1 cellular context compared by ENCODE assay signal in the genomic region with DNA sequence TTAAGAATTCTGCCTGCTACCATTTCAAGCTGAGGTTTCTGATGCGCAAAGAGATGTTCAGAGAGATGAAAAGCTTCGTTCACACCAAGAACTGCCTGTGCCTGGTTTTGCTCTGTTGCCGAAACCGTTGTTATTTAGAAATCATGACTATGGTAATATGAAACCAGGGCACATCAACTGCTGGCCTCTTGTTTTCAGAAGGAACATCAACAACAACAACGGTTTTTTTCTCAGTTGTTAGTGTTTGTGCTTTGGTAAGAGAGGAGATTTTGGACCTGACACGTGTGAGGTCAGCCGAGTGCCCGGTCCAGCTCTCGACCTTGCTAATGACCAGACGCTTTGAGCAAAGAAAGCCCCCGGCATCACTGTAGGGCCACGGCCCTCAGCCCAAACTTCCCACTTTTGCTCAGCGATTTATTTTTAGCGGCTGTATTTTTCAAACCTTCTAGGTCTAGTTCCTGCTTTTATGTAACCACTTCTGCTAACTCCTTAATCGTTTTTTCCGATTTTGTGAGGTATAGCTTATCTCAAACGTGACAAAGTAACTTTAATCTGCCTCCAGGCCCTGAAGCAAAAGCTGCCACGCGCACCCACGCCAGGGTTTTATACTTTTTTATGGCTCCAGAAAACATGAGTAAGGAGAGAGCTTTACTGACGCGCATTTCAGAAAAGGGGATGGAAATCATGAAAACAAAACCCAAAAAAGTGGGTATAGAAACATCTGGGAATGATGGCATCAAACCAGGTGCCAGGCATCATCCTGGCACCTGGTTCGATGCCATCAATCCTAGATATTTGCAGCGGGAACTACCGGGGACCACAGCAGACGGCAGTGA.
TF ChIP-seq lines count a peak whose summit lies in the region.

No MANE protein-coding gene starts in this region.

TF ChIP-seq in GM23338, 12 proteins besides CTCF, POLR2A, EP300 and RAD21 (continued from another document):
- TF ChIP-seq, protein P1, sequence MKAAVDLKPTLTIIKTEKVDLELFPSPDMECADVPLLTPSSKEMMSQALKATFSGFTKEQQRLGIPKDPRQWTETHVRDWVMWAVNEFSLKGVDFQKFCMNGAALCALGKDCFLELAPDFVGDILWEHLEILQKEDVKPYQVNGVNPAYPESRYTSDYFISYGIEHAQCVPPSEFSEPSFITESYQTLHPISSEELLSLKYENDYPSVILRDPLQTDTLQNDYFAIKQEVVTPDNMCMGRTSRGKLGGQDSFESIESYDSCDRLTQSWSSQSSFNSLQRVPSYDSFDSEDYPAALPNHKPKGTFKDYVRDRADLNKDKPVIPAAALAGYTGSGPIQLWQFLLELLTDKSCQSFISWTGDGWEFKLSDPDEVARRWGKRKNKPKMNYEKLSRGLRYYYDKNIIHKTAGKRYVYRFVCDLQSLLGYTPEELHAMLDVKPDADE (IDR thresholded peaks at IDR 0.05) = no peak
- TF ChIP-seq JUNB (IDR thresholded peaks at IDR 0.05; ENCODE audit: unreplicated experiment) = no peak
- TF ChIP-seq POLR2AphosphoS5 (IDR thresholded peaks at IDR 0.05; ENCODE audit: low read depth) = no peak
- TF ChIP-seq ZNF114 (CRISPR knock-in tag; IDR thresholded peaks at IDR 0.05) = no peak
- TF ChIP-seq EZH2 (IDR thresholded peaks at IDR 0.05; ENCODE audit: low read depth, unreplicated experiment) = no peak
- no peak for TF ChIP-seq CREB1 (CRISPR knock-in tag; IDR thresholded peaks at IDR 0.05; ENCODE audit: low read depth)
- no peak for TF ChIP-seq ZNF331 (CRISPR knock-in tag; IDR thresholded peaks at IDR 0.05; ENCODE audit: low read depth)
- no peak for TF ChIP-seq EZH2phosphoT487 (IDR thresholded peaks at IDR 0.05; ENCODE audit: unreplicated experiment)
- TF ChIP-seq, protein P2, sequence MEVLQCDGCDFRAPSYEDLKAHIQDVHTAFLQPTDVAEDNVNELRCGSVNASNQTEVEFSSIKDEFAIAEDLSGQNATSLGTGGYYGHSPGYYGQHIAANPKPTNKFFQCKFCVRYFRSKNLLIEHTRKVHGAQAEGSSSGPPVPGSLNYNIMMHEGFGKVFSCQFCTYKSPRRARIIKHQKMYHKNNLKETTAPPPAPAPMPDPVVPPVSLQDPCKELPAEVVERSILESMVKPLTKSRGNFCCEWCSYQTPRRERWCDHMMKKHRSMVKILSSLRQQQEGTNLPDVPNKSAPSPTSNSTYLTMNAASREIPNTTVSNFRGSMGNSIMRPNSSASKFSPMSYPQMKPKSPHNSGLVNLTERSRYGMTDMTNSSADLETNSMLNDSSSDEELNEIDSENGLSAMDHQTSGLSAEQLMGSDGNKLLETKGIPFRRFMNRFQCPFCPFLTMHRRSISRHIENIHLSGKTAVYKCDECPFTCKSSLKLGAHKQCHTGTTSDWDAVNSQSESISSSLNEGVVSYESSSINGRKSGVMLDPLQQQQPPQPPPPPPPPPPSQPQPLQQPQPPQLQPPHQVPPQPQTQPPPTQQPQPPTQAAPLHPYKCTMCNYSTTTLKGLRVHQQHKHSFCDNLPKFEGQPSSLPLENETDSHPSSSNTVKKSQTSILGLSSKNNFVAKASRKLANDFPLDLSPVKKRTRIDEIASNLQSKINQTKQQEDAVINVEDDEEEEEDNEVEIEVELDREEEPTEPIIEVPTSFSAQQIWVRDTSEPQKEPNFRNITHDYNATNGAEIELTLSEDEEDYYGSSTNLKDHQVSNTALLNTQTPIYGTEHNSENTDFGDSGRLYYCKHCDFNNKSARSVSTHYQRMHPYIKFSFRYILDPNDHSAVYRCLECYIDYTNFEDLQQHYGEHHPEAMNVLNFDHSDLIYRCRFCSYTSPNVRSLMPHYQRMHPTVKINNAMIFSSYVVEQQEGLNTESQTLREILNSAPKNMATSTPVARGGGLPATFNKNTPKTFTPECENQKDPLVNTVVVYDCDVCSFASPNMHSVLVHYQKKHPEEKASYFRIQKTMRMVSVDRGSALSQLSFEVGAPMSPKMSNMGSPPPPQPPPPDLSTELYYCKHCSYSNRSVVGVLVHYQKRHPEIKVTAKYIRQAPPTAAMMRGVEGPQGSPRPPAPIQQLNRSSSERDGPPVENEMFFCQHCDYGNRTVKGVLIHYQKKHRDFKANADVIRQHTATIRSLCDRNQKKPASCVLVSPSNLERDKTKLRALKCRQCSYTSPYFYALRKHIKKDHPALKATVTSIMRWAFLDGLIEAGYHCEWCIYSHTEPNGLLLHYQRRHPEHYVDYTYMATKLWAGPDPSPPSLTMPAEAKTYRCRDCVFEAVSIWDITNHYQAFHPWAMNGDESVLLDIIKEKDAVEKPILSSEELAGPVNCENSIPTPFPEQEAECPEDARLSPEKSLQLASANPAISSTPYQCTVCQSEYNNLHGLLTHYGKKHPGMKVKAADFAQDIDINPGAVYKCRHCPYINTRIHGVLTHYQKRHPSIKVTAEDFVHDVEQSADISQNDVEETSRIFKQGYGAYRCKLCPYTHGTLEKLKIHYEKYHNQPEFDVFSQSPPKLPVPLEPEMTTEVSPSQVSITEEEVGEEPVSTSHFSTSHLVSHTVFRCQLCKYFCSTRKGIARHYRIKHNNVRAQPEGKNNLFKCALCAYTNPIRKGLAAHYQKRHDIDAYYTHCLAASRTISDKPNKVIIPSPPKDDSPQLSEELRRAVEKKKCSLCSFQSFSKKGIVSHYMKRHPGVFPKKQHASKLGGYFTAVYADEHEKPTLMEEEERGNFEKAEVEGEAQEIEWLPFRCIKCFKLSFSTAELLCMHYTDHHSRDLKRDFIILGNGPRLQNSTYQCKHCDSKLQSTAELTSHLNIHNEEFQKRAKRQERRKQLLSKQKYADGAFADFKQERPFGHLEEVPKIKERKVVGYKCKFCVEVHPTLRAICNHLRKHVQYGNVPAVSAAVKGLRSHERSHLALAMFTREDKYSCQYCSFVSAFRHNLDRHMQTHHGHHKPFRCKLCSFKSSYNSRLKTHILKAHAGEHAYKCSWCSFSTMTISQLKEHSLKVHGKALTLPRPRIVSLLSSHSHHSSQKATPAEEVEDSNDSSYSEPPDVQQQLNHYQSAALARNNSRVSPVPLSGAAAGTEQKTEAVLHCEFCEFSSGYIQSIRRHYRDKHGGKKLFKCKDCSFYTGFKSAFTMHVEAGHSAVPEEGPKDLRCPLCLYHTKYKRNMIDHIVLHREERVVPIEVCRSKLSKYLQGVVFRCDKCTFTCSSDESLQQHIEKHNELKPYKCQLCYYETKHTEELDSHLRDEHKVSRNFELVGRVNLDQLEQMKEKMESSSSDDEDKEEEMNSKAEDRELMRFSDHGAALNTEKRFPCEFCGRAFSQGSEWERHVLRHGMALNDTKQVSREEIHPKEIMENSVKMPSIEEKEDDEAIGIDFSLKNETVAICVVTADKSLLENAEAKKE (CRISPR knock-in tag; IDR thresholded peaks at IDR 0.05) = no peak
- TF ChIP-seq STAT1 (IDR thresholded peaks at IDR 0.05; ENCODE audit: unreplicated experiment) = no peak
TF ChIP-seq in GM23338: peak in this region for 0.
